11 cellular contexts compared by ENCODE assay signal in the genomic region with DNA sequence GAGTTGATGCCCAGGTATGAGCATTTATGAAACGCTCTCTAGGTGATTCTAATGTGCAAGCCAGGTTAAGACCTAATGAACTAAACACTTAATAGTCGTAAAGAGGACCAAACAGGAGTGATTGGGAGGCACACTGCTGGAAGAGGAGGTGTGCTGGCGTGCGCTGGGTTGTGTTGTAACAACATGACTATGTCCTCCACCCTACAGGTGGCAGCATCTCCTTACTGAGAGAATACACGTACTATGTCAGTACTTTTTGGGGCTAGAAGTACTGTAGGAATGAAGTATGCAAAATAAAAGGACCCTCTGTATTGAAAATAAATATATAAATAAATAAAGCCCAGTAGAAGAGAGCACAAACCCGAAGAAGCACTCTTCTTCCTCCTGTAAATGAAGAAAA. TPM values are rescaled to one million over a fixed set of nuclear protein-coding genes. Genes with fewer than 3 reads are reported as not detected.
DNase-seq lines count a peak whose midpoint lies in the region; ATAC-seq and TF ChIP-seq lines count a peak whose summit lies in the region.
"Had no signal": no experiment of that assay in that cellular context is flagged by ENCODE, and none has a peak within 500 bp of the region (broad histone marks: within the 10 kb centered on the region; RNA-seq: fewer than 3 reads in every experiment).

No MANE protein-coding gene starts in this region.

- no peak overlapping the region for H3K4me3 Mint-ChIP-seq in neural progenitor cell
- no peak overlapping the region for H3K4me3 Mint-ChIP-seq in effector memory CD8-positive, alpha-beta T cell

- DNase-seq in dermis blood vessel endothelial cell (peak; percentile 31), neural progenitor cell (ENCODE audit: low spot score) (peak; percentile 30), NCI-H2171 (lab: John Stamatoyannopoulos, UW) (no peak)
- no peak for DNase-seq in effector memory CD8-positive, alpha-beta T cell
- DNase-seq: activated gamma-delta T cell treated with Interleukin-2 at 50 U/mL for 16 hours, kidney, NCI-H524 treated with DMSO at 0.1 percent for 48 hours, psoas muscle had no signal

- H3K9ac ChIP-seq in OCI-LY1 (ENCODE audit: low read length) (no peak overlapping the region), neural progenitor cell (no peak overlapping the region)

- H3K27me3 Mint-ChIP-seq in neural progenitor cell (ENCODE audit: insufficient read depth, low read depth): no peaks in the 10 kb centered on the region
- no peaks in the 10 kb centered on the region for H3K27me3 Mint-ChIP-seq in effector memory CD8-positive, alpha-beta T cell

- H3K36me3 Mint-ChIP-seq in neural progenitor cell: no peaks in the 10 kb centered on the region
- peaks cover 70% of the 10 kb centered on the region for H3K36me3 Mint-ChIP-seq in effector memory CD8-positive, alpha-beta T cell (ENCODE audit: insufficient read depth)

- H3K36me3 ChIP-seq in OCI-LY1 (ENCODE audit: insufficient read depth, low read length): peaks cover 52% of the 10 kb centered on the region
- H3K36me3 ChIP-seq in neural progenitor cell: no peaks in the 10 kb centered on the region

- no peaks in the 10 kb centered on the region for H3K79me2 ChIP-seq in OCI-LY1 (ENCODE audit: insufficient read depth, low read length)
- no peaks in the 10 kb centered on the region for H3K79me2 ChIP-seq in neural progenitor cell (ENCODE audit: low read depth)

- H3K9me2 ChIP-seq in OCI-LY1 (ENCODE audit: low read depth, low read length): no peaks in the 10 kb centered on the region

- H3K4me2 ChIP-seq in OCI-LY1 (ENCODE audit: low read length) (no peak overlapping the region), neural progenitor cell (no peak overlapping the region)

- H4K20me1 ChIP-seq in OCI-LY1 (ENCODE audit: insufficient read depth, low read length) (no peaks in the 10 kb centered on the region), neural progenitor cell (ENCODE audit: low read depth) (no peaks in the 10 kb centered on the region)

- H3K9me3 ChIP-seq in OCI-LY1 (ENCODE audit: low read length) (no peaks in the 10 kb centered on the region), neural progenitor cell (ENCODE audit: low read depth) (no peaks in the 10 kb centered on the region)
- H3K9me3 ChIP-seq: psoas muscle had no signal

- H3K4me3 ChIP-seq in OCI-LY1 (ENCODE audit: low read depth, low read length, poor library complexity, severe bottlenecking) (no peak overlapping the region), neural progenitor cell (no peak overlapping the region)
- H3K4me3 ChIP-seq: psoas muscle had no signal

- no peaks in the 10 kb centered on the region for H3K4me1 ChIP-seq in OCI-LY1 (ENCODE audit: insufficient read depth, low read length, severe bottlenecking)
- no peaks in the 10 kb centered on the region for H3K4me1 ChIP-seq in neural progenitor cell
- H3K4me1 ChIP-seq: psoas muscle had no signal

- ATAC-seq in GM21529 (IDR thresholded peaks at IDR 0.05; ENCODE audit: unreplicated experiment): no peak
- ATAC-seq in effector memory CD8-positive, alpha-beta T cell (replicated peaks): no peak

- H3K27me3 ChIP-seq in OCI-LY1 (ENCODE audit: insufficient read depth, low read length) (no peaks in the 10 kb centered on the region), neural progenitor cell (no peaks in the 10 kb centered on the region)

- H2AFZ ChIP-seq in OCI-LY1 (ENCODE audit: low read length) (no peak overlapping the region), neural progenitor cell (replicated peaks) (no peak overlapping the region)

- H3K27ac Mint-ChIP-seq in neural progenitor cell: no peak overlapping the region
- H3K27ac Mint-ChIP-seq in effector memory CD8-positive, alpha-beta T cell: no peak overlapping the region

- no peaks in the 10 kb centered on the region for H3K4me1 Mint-ChIP-seq in neural progenitor cell
- peaks cover 3 to 12% of the 10 kb centered on the region in 2 donors for H3K4me1 Mint-ChIP-seq in effector memory CD8-positive, alpha-beta T cell (ENCODE audit: low read depth in 2 of 2)

- no peak overlapping the region for H3K27ac ChIP-seq in OCI-LY1 (ENCODE audit: low read depth, low read length, poor library complexity, severe bottlenecking)
- no peak overlapping the region for H3K27ac ChIP-seq in neural progenitor cell
- H3K27ac ChIP-seq: psoas muscle had no signal

- H3K9me3 Mint-ChIP-seq in neural progenitor cell: no peaks in the 10 kb centered on the region
- H3K9me3 Mint-ChIP-seq in effector memory CD8-positive, alpha-beta T cell: no peaks in the 10 kb centered on the region

- H3F3A ChIP-seq in OCI-LY1 (ENCODE audit: insufficient read depth, low read length) (no peaks in the 10 kb centered on the region), neural progenitor cell (ENCODE audit: low read depth) (no peaks in the 10 kb centered on the region)

- TF ChIP-seq CTCF in GM12873 (IDR thresholded peaks at IDR 0.05; ENCODE audit: insufficient read depth, low read depth, low read length, missing control alignments) (peak; percentile 2), OCI-LY1 (IDR thresholded peaks at IDR 0.05; ENCODE audit: low read length) (peak; percentile 31), neural progenitor cell (IDR thresholded peaks at IDR 0.05) (peak; percentile 29)

RNA-seq across cellular contexts. Expression of a gene that starts 11.9 kb away (rescaled TPM):
- 27.7 and 35.8 TPM in 2 replicates for total RNA-seq in dermis blood vessel endothelial cell
- total RNA-seq in neural progenitor cell (ENCODE audit: low replicate concordance): 17.8 and 21.2 TPM in 2 replicates

RNA-seq across cellular contexts. Expression of a gene that starts 23.0 kb away (rescaled TPM):
- total RNA-seq in dermis blood vessel endothelial cell (21.3 and 26.9 TPM in 2 replicates), neural progenitor cell (ENCODE audit: low replicate concordance) (81.6 and 93.1 TPM in 2 replicates)

RNA-seq across cellular contexts. Expression of a gene that starts 56.9 kb away (rescaled TPM):
- total RNA-seq in dermis blood vessel endothelial cell (not detected in 2 replicates), neural progenitor cell (ENCODE audit: low replicate concordance) (0.06 TPM in 1 of 2 replicates, not detected in the other)

RNA-seq across cellular contexts. Expression of a gene that starts 58.4 kb away (rescaled TPM):
- total RNA-seq in dermis blood vessel endothelial cell: 12.9 and 14.0 TPM in 2 replicates
- total RNA-seq in neural progenitor cell (ENCODE audit: low replicate concordance): 0.56 TPM in 1 of 2 replicates, not detected in the other

Comparison
In these comparisons a context has a peak if more than half of its experiments do, and no peak if none do; other contexts are left out.
1. DNase-seq: peak in dermis blood vessel endothelial cell (single experiment) and neural progenitor cell (single experiment); none in NCI-H2171 (single experiment) and effector memory CD8-positive, alpha-beta T cell (0 of 3).
2. Peak in every context shown above with its lines, with median percentiles within 50 percentile points of each other: CTCF ChIP-seq.